Comparison of ENCODE assay signal across 27 cellular contexts in the genomic region with DNA sequence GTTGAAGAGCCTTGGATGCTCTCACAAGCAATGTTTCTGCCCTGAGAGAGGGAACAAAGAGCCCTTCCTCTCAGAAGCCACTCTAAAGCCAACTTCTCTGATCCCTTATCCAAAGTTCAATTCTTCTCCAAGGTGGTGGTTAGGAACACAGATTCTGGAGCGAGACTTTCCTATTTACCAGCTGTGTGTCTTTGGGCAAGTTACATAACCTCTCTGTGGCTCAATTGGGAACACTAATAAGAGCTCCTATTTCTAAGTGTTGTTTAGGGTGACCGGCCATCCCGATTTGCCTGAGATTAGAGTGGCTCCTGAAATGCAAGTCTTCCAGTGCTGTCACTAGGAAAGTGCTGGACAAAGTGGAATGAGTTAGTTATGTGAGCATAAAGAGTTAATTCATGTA.
"Had no signal": no experiment of that assay in that cellular context is flagged by ENCODE, and none has a peak within 500 bp of the region (broad histone marks: within the 10 kb centered on the region; RNA-seq: fewer than 3 reads in every experiment).

No MANE protein-coding gene starts in this region.

- H3K4me3 ChIP-seq: colonic mucosa, coronary artery, dorsolateral prefrontal cortex, esophagus muscularis mucosa, esophagus squamous epithelium, gastrocnemius medialis, gastroesophageal sphincter, heart left ventricle, heart right ventricle had no signal

- H3K36me3 ChIP-seq: colonic mucosa, esophagus muscularis mucosa, esophagus squamous epithelium, gastrocnemius medialis, gastroesophageal sphincter, heart left ventricle, heart right ventricle had no signal

- H3K27ac ChIP-seq: colonic mucosa, coronary artery, dorsolateral prefrontal cortex, epithelial cell of prostate, esophagus muscularis mucosa, esophagus squamous epithelium, foreskin keratinocyte, gastrocnemius medialis, gastroesophageal sphincter, heart left ventricle, heart right ventricle had no signal

- FAIRE-seq: colon, endometrium, frontal cortex had no signal

- H3K4me1 ChIP-seq: colonic mucosa, esophagus muscularis mucosa, esophagus squamous epithelium, foreskin keratinocyte, gastrocnemius medialis, gastroesophageal sphincter had no signal

- H3K4me3 Mint-ChIP-seq: dendritic cell treated with granulocyte-macrophage colony-stimulating factor and Interleukin-4, amounts not matched to agents 40 ng/mL and 50 ng/mL, for 4 days; effector memory CD8-positive, alpha-beta T cell; endodermal cell had no signal

- H3K27me3 ChIP-seq: colonic mucosa, dorsolateral prefrontal cortex, esophagus muscularis mucosa, esophagus squamous epithelium, gastrocnemius medialis, gastroesophageal sphincter, heart left ventricle, heart right ventricle had no signal

- ATAC-seq: effector memory CD8-positive, alpha-beta T cell; esophagus mucosa; foreskin keratinocyte; gastrocnemius medialis; gastroesophageal sphincter; heart left ventricle; heart right ventricle had no signal

- DNase-seq: colonic mucosa; cortex of kidney; dorsolateral prefrontal cortex; effector CD4-positive, alpha-beta T cell; effector CD8-positive, alpha-beta T cell; effector memory CD4-positive, alpha-beta T cell; effector memory CD8-positive, alpha-beta T cell; endodermal cell; erythroblast; esophagus squamous epithelium; foreskin fibroblast; foreskin keratinocyte; foreskin melanocyte; gastrocnemius medialis; glutamatergic neuron; head of caudate nucleus; heart left ventricle; heart right ventricle had no signal

- H3K9me3 ChIP-seq: colonic mucosa, esophagus muscularis mucosa, esophagus squamous epithelium, gastrocnemius medialis, gastroesophageal sphincter had no signal

- H3K27me3 Mint-ChIP-seq: dendritic cell treated with granulocyte-macrophage colony-stimulating factor and Interleukin-4, amounts not matched to agents 40 ng/mL and 50 ng/mL, for 4 days had no signal

- H3K4me1 Mint-ChIP-seq: endodermal cell had no signal

- H3K9me3 Mint-ChIP-seq: dendritic cell treated with granulocyte-macrophage colony-stimulating factor and Interleukin-4, amounts not matched to agents 40 ng/mL and 50 ng/mL, for 4 days; endodermal cell had no signal

- H3K27ac Mint-ChIP-seq: dendritic cell treated with granulocyte-macrophage colony-stimulating factor and Interleukin-4, amounts not matched to agents 40 ng/mL and 50 ng/mL, for 4 days; effector memory CD8-positive, alpha-beta T cell; endodermal cell had no signal
